1 cellular context compared by ENCODE assay signal in the genomic region with DNA sequence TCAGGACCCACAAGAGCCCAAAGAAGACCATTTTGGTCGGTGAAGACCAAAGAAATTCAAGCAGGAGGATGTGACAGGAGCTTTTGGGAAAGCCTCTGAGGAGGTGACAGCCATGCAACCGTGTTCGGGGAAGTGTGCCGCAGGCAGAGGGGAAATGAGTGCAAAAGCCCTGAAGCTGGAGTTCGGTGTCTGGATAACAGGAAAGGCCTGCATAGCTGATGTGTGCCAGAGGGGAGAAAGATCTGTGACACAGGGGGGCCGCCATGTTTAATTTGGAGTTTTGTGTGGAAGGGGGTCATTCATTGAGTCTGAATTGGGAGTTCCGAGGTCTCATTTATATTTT.
TF ChIP-seq lines count a peak whose summit lies in the region.

No MANE protein-coding gene starts in this region.

TF ChIP-seq in SK-N-SH treated with all-trans-retinoic acid at 6 μM for 48 hours, 23 proteins besides CTCF, POLR2A, EP300 and RAD21 (continued from another document):
- TF ChIP-seq, protein P1, sequence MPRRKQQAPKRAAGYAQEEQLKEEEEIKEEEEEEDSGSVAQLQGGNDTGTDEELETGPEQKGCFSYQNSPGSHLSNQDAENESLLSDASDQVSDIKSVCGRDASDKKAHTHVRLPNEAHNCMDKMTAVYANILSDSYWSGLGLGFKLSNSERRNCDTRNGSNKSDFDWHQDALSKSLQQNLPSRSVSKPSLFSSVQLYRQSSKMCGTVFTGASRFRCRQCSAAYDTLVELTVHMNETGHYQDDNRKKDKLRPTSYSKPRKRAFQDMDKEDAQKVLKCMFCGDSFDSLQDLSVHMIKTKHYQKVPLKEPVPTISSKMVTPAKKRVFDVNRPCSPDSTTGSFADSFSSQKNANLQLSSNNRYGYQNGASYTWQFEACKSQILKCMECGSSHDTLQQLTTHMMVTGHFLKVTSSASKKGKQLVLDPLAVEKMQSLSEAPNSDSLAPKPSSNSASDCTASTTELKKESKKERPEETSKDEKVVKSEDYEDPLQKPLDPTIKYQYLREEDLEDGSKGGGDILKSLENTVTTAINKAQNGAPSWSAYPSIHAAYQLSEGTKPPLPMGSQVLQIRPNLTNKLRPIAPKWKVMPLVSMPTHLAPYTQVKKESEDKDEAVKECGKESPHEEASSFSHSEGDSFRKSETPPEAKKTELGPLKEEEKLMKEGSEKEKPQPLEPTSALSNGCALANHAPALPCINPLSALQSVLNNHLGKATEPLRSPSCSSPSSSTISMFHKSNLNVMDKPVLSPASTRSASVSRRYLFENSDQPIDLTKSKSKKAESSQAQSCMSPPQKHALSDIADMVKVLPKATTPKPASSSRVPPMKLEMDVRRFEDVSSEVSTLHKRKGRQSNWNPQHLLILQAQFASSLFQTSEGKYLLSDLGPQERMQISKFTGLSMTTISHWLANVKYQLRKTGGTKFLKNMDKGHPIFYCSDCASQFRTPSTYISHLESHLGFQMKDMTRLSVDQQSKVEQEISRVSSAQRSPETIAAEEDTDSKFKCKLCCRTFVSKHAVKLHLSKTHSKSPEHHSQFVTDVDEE (CRISPR knock-in tag; IDR thresholded peaks at IDR 0.05), result no peak
TF ChIP-seq in SK-N-SH treated with all-trans-retinoic acid at 6 μM for 48 hours: peak in this region for 0.
